In genomic region chr11:66877585-66877984, GRCh38 we compare ENCODE assay signal across 14 cellular contexts. TPM values are rescaled to one million over a fixed set of nuclear protein-coding genes. Genes with fewer than 3 reads are reported as not detected.
A peak's percentile ranks its signal among the peaks of the same experiment; 100 is the strongest.
DNase-seq lines count a peak whose midpoint lies in the region; ATAC-seq and TF ChIP-seq lines count a peak whose summit lies in the region.
"Had no signal": no experiment of that assay in that cellular context is flagged by ENCODE, and none has a peak within 500 bp of the region (broad histone marks: within the 10 kb centered on the region; RNA-seq: fewer than 3 reads in every experiment).

No MANE protein-coding gene starts in this region.

- H3K9me3 ChIP-seq in HEK293 (ENCODE audit: control insufficient read depth, insufficient read depth, low read depth, low read length): no peaks in the 10 kb centered on the region
- no peaks in the 10 kb centered on the region for H3K9me3 ChIP-seq in psoas muscle
- H3K9me3 ChIP-seq: BLaER1, SK-N-SH had no signal

- CTCF ChIA-PET in HEK293 (lab: Yijun Ruan, JAX): no interaction called here

- H3K27ac ChIP-seq in HEK293 (ENCODE audit: extremely low read depth, low read depth, low read length) (no peak overlapping the region), psoas muscle (peak overlapping the region; percentile 66)
- H3K27ac ChIP-seq: BLaER1, PC-9 had no signal

- intact Hi-C loops in psoas muscle (cut with DNase I): no loop called here

- TF ChIP-seq CTCF in HEK293 (tag by site-specific recombination; IDR thresholded peaks at IDR 0.05): no peak
- no peak for TF ChIP-seq CTCF in choroid plexus epithelial cell (conservative IDR thresholded peaks at IDR 0.05; ENCODE audit: low read depth, low read length)
- no peak for TF ChIP-seq CTCF in psoas muscle (IDR thresholded peaks at IDR 0.05)

- no peaks in the 10 kb centered on the region for H3K4me1 ChIP-seq in HEK293 (ENCODE audit: control insufficient read depth, insufficient read depth, low read length)
- H3K4me1 ChIP-seq in psoas muscle: peaks cover 36% of the 10 kb centered on the region

- no peak overlapping the region for H3K4me3 ChIP-seq in HEK293 (ENCODE audit: low read depth, low read length)
- no peak overlapping the region for H3K4me3 ChIP-seq in choroid plexus epithelial cell (ENCODE audit: low read depth, low read length)
- H3K4me3 ChIP-seq in psoas muscle: no peak overlapping the region
- H3K4me3 ChIP-seq: BLaER1, PC-9 had no signal

- H3K27me3 ChIP-seq in psoas muscle (ENCODE audit: insufficient read depth in 3 of 3, low read length in 2 of 3): no peaks in the 10 kb centered on the region

- no peak for ATAC-seq in psoas muscle
- ATAC-seq in GM19328 (IDR thresholded peaks at IDR 0.05; ENCODE audit: unreplicated experiment): no peak

- 73 to 91% (median 79%) methylated on average over 2 of the region's 2 CpGs for WGBS in psoas muscle, 3 donors

- POLR2A ChIA-PET in HEK293 (lab: Yijun Ruan, JAX): no interaction called here

- DNase-seq in DMS53 (lab: John Stamatoyannopoulos, UW): peak; percentile 69
- DNase-seq in choroid plexus epithelial cell (ENCODE audit: low read depth): peak; percentile 78
- no peak for DNase-seq in psoas muscle
- no peak for DNase-seq in GOT3 (lab: John Stamatoyannopoulos, UW)
- no peak for DNase-seq in superior temporal gyrus (ENCODE audit: extremely low spot score)
- DNase-seq: H7, NCI-H187 treated with DMSO at 0.1 percent for 48 hours, NCI-H226, NCI-H526 treated with DMSO at 0.1 percent for 48 hours, SK-N-SH had no signal

- no peaks in the 10 kb centered on the region for H3K36me3 ChIP-seq in HEK293 (ENCODE audit: control insufficient read depth in 2 of 2, insufficient read depth in 1 of 2, low read length in 2 of 2)
- no peaks in the 10 kb centered on the region for H3K36me3 ChIP-seq in psoas muscle (ENCODE audit: insufficient read depth in 1 of 2, low read depth in 1 of 2)
- H3K36me3 ChIP-seq: BLaER1 had no signal

TF ChIP-seq in HEK293, 187 proteins besides CTCF, POLR2A, EP300 and RAD21:
- TF ChIP-seq ZFHX2 (tag by site-specific recombination; conservative IDR thresholded peaks at IDR 0.05) (peak; percentile 43; the same call in 1 of the 2 replicates), ZBTB21 (tag by site-specific recombination; IDR thresholded peaks at IDR 0.05) (peak; percentile 80), GLI4 (tag by site-specific recombination; IDR thresholded peaks at IDR 0.05) (no peak), ZNF626 (tag by site-specific recombination; IDR thresholded peaks at IDR 0.05) (no peak), ATF2 (tag by site-specific recombination; IDR thresholded peaks at IDR 0.05; ENCODE audit: low read depth) (peak; percentile 84), ZNF433 (tag by site-specific recombination; IDR thresholded peaks at IDR 0.05; ENCODE audit: low read depth) (no peak), ZNF692 (tag by site-specific recombination; IDR thresholded peaks at IDR 0.05) (0 out of 2 replicates have a peak, but pooled peaks have one; percentile 20), ZSCAN23 (tag by site-specific recombination; IDR thresholded peaks at IDR 0.05) (no peak), ZNF629 (tag by site-specific recombination; IDR thresholded peaks at IDR 0.05) (peak; percentile 87)

RNA-seq across cellular contexts. Expression of gene LRFN4, which starts 20.7 kb away (rescaled TPM):
- total RNA-seq in psoas muscle: 10 to 100 TPM in 3 of 4 donors, 1 to 10 TPM in 1; 7.4 to 11.8 (median 10.7) TPM
- polyA plus RNA-seq in psoas muscle: 10 to 100 TPM in 2 of 3 donors, 1 to 10 TPM in 1; 8.5 to 16.6 (median 15.3) TPM

RNA-seq across cellular contexts. Expression of gene RCE1, which starts 34.3 kb away (rescaled TPM):
- 1 to 10 TPM; 3.1 to 5.0 (median 4.3) TPM for total RNA-seq in psoas muscle
- 10 to 100 TPM in 1 of 3 donors, 1 to 10 TPM in 2; 4.2 to 13.2 (median 5.1) TPM for polyA plus RNA-seq in psoas muscle

Comparison
In these comparisons a context has a peak if more than half of its experiments do, and no peak if none do; other contexts are left out.
1. DNase-seq: peak in DMS53 (single experiment) and choroid plexus epithelial cell (single experiment); none in psoas muscle (0 of 2), GOT3 (single experiment) and superior temporal gyrus (single experiment).